24 cellular contexts compared by ENCODE assay signal in genomic region chr3:152019516-152019915, GRCh38.
DNase-seq lines count a peak whose midpoint lies in the region; ATAC-seq and TF ChIP-seq lines count a peak whose summit lies in the region.
"Had no signal": no experiment of that assay in that cellular context is flagged by ENCODE, and none has a peak within 500 bp of the region (broad histone marks: within the 10 kb centered on the region; RNA-seq: fewer than 3 reads in every experiment).

No MANE protein-coding gene starts in this region.

- H3K23ac ChIP-seq in trophoblast cell (ENCODE audit: low read length) = no peak overlapping the region

- no peaks in the 10 kb centered on the region for H3K79me1 ChIP-seq in trophoblast cell (ENCODE audit: low read length)

- 39 to 42% methylated on average over 2 of the region's 2 CpGs for WGBS in GM23248 (ENCODE audit: low coverage in 1 of 2, low lambda C conversion rate in 2 of 2, missing lambda C conversion rate in 2 of 2), 2 experiments
- no CpG with 5 or more reads among the region's 2 CpGs for WGBS in trophoblast cell (ENCODE audit: extremely low coverage, insufficient coverage, insufficient read length)

- no peak overlapping the region for H3K4me3 ChIP-seq in GM23248
- no peak overlapping the region for H3K4me3 ChIP-seq in choroid plexus epithelial cell (ENCODE audit: low read depth, low read length)
- no peak overlapping the region for H3K4me3 ChIP-seq in trophoblast cell (ENCODE audit: low read depth, low read length)
- H3K4me3 ChIP-seq: dorsolateral prefrontal cortex, testis had no signal

- no peak overlapping the region for H3K18ac ChIP-seq in trophoblast cell (ENCODE audit: low read length)

- no peaks in the 10 kb centered on the region for H4K20me1 ChIP-seq in GM23248 (ENCODE audit: insufficient read depth)

- no peak overlapping the region for H4K12ac ChIP-seq in trophoblast cell (ENCODE audit: low read depth, low read length)

- H3K27me3 ChIP-seq in GM23248 (replicated peaks; ENCODE audit: insufficient read depth) (no peaks in the 10 kb centered on the region), trophoblast cell (ENCODE audit: insufficient read depth, low read length) (no peaks in the 10 kb centered on the region)
- H3K27me3 ChIP-seq: neutrophil, testis had no signal

- in situ Hi-C loops in GM23248 (cut with MboI) = no loop called here

- no peak overlapping the region for H3K4me2 ChIP-seq in GM23248 (ENCODE audit: unreplicated experiment)
- H3K4me2 ChIP-seq in trophoblast cell (ENCODE audit: low read length) = no peak overlapping the region

- no peak overlapping the region for H2BK120ac ChIP-seq in trophoblast cell (ENCODE audit: insufficient read depth, low read length, poor library complexity)

- no peak overlapping the region for H3K4ac ChIP-seq in trophoblast cell (ENCODE audit: low read depth, low read length)

- H3K36me3 ChIP-seq in GM23248 (ENCODE audit: low read depth) (no peaks in the 10 kb centered on the region), trophoblast cell (ENCODE audit: control insufficient read depth in 1 of 2, insufficient read depth in 2 of 2, low read length in 2 of 2) (no peaks in the 10 kb centered on the region)
- H3K36me3 ChIP-seq: neutrophil had no signal

- peak; percentile 12 for DNase-seq in GM23248
- peak; percentile 84 for DNase-seq in M059J (ENCODE audit: low read depth)
- peak; percentile 19 for DNase-seq in choroid plexus epithelial cell (ENCODE audit: low read depth)
- peak; percentile 7 to 40 for DNase-seq in trophoblast cell
- no peak for DNase-seq in hypothalamus (lab: John Stamatoyannopoulos, UW)
- DNase-seq: activated CD4-positive, alpha-beta T cell treated with anti-CD3 and anti-CD28 coated beads, Interleukin-2, amount 50 U/mL, for 1 hour; activated naive CD4-positive, alpha-beta T cell treated with anti-CD3 and anti-CD28 coated beads, Interleukin-2, amount 50 U/mL, for 16 hours; dorsolateral prefrontal cortex; GDM1; glutamatergic neuron; Karpas-422; NCI-H1048; NCI-H187 treated with DMSO at 0.1 percent for 48 hours; NCI-H774; OCI-M1; Right ventricle myocardium superior; stimulated activated CD4-positive, alpha-beta T cell treated with anti-CD3 and anti-CD28 coated beads, Interleukin-4, amount 100 ng/mL, for 1 hour; stimulated activated naive CD4-positive, alpha-beta T cell treated with Interleukin-2 at 50 U/mL for 16 hours; SW 1271; testis had no signal

- H3F3A ChIP-seq in GM23248 (ENCODE audit: insufficient read depth) = no peaks in the 10 kb centered on the region

- H3K9ac ChIP-seq in GM23248 (no peak overlapping the region), trophoblast cell (ENCODE audit: low read length) (no peak overlapping the region)

- no peak overlapping the region for H2BK12ac ChIP-seq in trophoblast cell (ENCODE audit: low read length)

- H3K27ac ChIP-seq in GM23248 = no peak overlapping the region
- no peak overlapping the region for H3K27ac ChIP-seq in trophoblast cell (ENCODE audit: low read depth, low read length)
- H3K27ac ChIP-seq: dorsolateral prefrontal cortex, neutrophil, testis had no signal

- no peaks in the 10 kb centered on the region; the same call in 1 of the 2 replicates for H3K9me2 ChIP-seq in GM23248 (ENCODE audit: insufficient read depth)

- peaks cover 18% of the 10 kb centered on the region for H3K4me1 ChIP-seq in GM23248 (ENCODE audit: insufficient read depth)
- no peaks in the 10 kb centered on the region for H3K4me1 ChIP-seq in trophoblast cell (ENCODE audit: control insufficient read depth in 1 of 2, insufficient read depth in 2 of 2, low read length in 2 of 2)
- H3K4me1 ChIP-seq: testis had no signal

- no peak overlapping the region for H4K91ac ChIP-seq in trophoblast cell (ENCODE audit: low read depth, low read length)

- H2AFZ ChIP-seq in GM23248 (peak overlapping the region; percentile 39), trophoblast cell (ENCODE audit: insufficient read depth, low read length, poor library complexity) (no peak overlapping the region)

- H3K79me2 ChIP-seq in GM23248 (ENCODE audit: insufficient read depth) (no peaks in the 10 kb centered on the region), trophoblast cell (ENCODE audit: control insufficient read depth, insufficient read depth, low read length, poor library complexity) (no peaks in the 10 kb centered on the region)

- no peak overlapping the region for H3K14ac ChIP-seq in trophoblast cell (ENCODE audit: low read length)

- no peak for TF ChIP-seq CTCF in choroid plexus epithelial cell (conservative IDR thresholded peaks at IDR 0.05; ENCODE audit: low read depth, low read length)

- no peak overlapping the region for H2BK5ac ChIP-seq in trophoblast cell (ENCODE audit: low read depth, low read length, poor library complexity)

- H4K8ac ChIP-seq in trophoblast cell (ENCODE audit: low read depth, low read length) = no peak overlapping the region

- H3K9me3 ChIP-seq in GM23248 (ENCODE audit: low read depth) (no peaks in the 10 kb centered on the region), trophoblast cell (ENCODE audit: insufficient read depth, low read depth, low read length) (no peaks in the 10 kb centered on the region)
- H3K9me3 ChIP-seq: neutrophil, testis had no signal

- ATAC-seq in HG02798 (IDR thresholded peaks at IDR 0.05; ENCODE audit: poor library complexity, unreplicated experiment) (no peak), GM19455 (IDR thresholded peaks at IDR 0.05; ENCODE audit: unreplicated experiment) (no peak)
- ATAC-seq: WTC11 had no signal

- H2AK5ac ChIP-seq in trophoblast cell (ENCODE audit: low read length) = no peak overlapping the region

Comparison
In these comparisons a context has a peak if more than half of its experiments do, and no peak if none do; other contexts are left out.
1. DNase-seq: peak in GM23248 (single experiment), M059J (single experiment), choroid plexus epithelial cell (single experiment) and trophoblast cell (2 of 2); none in hypothalamus (0 of 51).